25 cellular contexts compared by ENCODE assay signal in genomic region chr4:1152284-1152683, GRCh38. TPM values are rescaled to one million over a fixed set of nuclear protein-coding genes. Genes with fewer than 3 reads are reported as not detected.
"Had no signal": no experiment of that assay in that cellular context is flagged by ENCODE, and none has a peak within 500 bp of the region (broad histone marks: within the 10 kb centered on the region; RNA-seq: fewer than 3 reads in every experiment).

No MANE protein-coding gene starts in this region.

- H3K36me3 ChIP-seq: adrenal gland, ascending aorta, brain microvascular endothelial cell, cardiac muscle cell, WERI-Rb-1 had no signal

- H3K4me1 ChIP-seq: adrenal gland had no signal

- DNase-seq: activated CD4-positive, alpha-beta T cell treated with anti-CD3 and anti-CD28 coated beads for 4 hours; activated CD8-positive, alpha-beta memory T cell treated with anti-CD3 and anti-CD28 coated beads, Interleukin-2, amount 50 U/mL, for 4 hours; activated CD8-positive, alpha-beta T cell treated with anti-CD3 and anti-CD28 coated beads for 36 hours; activated naive CD4-positive, alpha-beta T cell treated with anti-CD3 and anti-CD28 coated beads, Interleukin-2, amount 50 U/mL, for 16 hours; activated naive CD8-positive, alpha-beta T cell treated with anti-CD3 and anti-CD28 coated beads, Interleukin-2, amount 10 ng/mL, durations not matched to agents 7 days and 5 days; adrenal gland; brain microvascular endothelial cell; MM.1S; NCI-H1105 treated with DMSO at 0.1 percent for 48 hours; NCI-H1436 treated with DMSO at 0.1 percent for 48 hours; NCI-H187; NCI-H2171; NCI-H345; NCI-H510A; NCI-H526 treated with DMSO at 0.1 percent for 48 hours; NCI-H82; SIG-M5; T-cell; T-helper 2 cell; T1000; WERI-Rb-1 had no signal

- H3K27ac ChIP-seq: adrenal gland, ascending aorta, brain microvascular endothelial cell, cardiac muscle cell, SK-N-MC, WERI-Rb-1 had no signal

- H3K27me3 ChIP-seq: adrenal gland, ascending aorta had no signal

- H3K9me3 ChIP-seq: adrenal gland had no signal

- H3K4me3 ChIP-seq: adrenal gland, ascending aorta, cardiac muscle cell, SK-N-MC had no signal

RNA-seq across cellular contexts. Expression of gene RNF212, which starts 38.9 kb away (rescaled TPM):
- total RNA-seq: ascending aorta, RPMI7951 had no signal
